Comparison of ENCODE assay signal across 8 cellular contexts in the genomic region with DNA sequence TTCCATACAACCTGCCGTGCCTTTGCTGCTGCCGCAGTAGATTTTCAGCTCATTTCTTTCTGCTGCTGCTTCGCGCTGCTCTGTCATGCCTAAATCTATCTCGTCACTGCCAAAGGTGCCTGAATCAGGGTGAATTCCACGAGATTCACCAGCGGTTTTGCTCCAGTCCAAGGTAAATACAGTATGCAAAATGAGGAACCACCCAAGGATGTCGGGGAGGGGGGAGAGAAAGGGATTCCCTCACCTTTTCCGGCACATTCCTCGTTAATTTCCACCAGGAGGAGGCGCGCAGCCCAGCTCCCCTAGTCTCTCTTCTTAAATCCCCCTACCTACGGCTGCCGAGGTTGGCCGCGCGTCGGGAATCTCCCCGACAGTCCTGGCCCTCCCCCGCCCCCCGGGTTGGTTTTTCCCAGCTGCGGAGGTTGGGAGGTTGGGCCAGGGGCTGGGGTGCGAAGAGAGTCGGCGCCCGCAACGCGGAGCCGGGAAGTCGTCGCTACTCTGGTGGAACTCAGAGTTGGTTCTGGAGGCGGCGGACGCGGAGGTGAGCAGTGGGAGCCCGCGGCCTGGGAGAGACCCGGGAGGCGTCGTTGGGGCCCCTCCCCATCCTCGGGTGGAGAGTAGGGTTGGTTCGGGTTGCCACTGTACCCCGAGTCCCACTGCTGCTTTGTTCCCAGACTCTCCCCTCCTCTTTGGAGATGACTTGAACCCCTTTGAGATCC. TPM values are rescaled to one million over a fixed set of nuclear protein-coding genes. Genes with fewer than 3 reads are reported as not detected.
DNase-seq lines count a peak whose midpoint lies in the region; ATAC-seq and TF ChIP-seq lines count a peak whose summit lies in the region.

A gene with protein sequence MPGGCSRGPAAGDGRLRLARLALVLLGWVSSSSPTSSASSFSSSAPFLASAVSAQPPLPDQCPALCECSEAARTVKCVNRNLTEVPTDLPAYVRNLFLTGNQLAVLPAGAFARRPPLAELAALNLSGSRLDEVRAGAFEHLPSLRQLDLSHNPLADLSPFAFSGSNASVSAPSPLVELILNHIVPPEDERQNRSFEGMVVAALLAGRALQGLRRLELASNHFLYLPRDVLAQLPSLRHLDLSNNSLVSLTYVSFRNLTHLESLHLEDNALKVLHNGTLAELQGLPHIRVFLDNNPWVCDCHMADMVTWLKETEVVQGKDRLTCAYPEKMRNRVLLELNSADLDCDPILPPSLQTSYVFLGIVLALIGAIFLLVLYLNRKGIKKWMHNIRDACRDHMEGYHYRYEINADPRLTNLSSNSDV (plus strand): TSS at position 450 of the 719 bp plus-strand sequence. CDS start 1,145 bp downstream, outside the sequence.

- H3K27ac ChIP-seq in mesodermal cell (ENCODE audit: low read depth, low read length, severe bottlenecking) (peak within 1 kb of the TSS; percentile 83), transverse colon (peak within 1 kb of the TSS; percentile 76 to 82 (median 80))

- 0% methylated on average over 17 to 29 of the region's 43 CpGs for WGBS in mesodermal cell (ENCODE audit: insufficient coverage in 2 of 2), 2 experiments
- 2% methylated on average over 34 of the region's 43 CpGs; no CpG with 5 or more reads in 1 of the 2 donors for WGBS in transverse colon (ENCODE audit: low coverage in 1 of 2), 2 donors

- H3K4me1 Mint-ChIP-seq in activated B cell treated with CpG ODN at 0.5 μM for 24 hours = peaks cover 23% of the 10 kb centered on the region

- DNase-seq in DMS153 (lab: John Stamatoyannopoulos, UW) (peak; percentile 61), Kasumi-1 (lab: John Stamatoyannopoulos, UW) (peak; percentile 59 to 70), activated B cell treated with CpG ODN at 0.5 μM for 24 hours (no peak), epidermal melanocyte (ENCODE audit: insufficient read length, low spot score) (peak; percentile 51), transverse colon (peak; percentile 61)

- no peak within 1 kb of the TSS for H3K27ac Mint-ChIP-seq in activated B cell treated with CpG ODN at 0.5 μM for 24 hours

- no peaks in the 10 kb centered on the region for H3K36me3 Mint-ChIP-seq in activated B cell treated with CpG ODN at 0.5 μM for 24 hours (ENCODE audit: low read depth)

- peaks cover 52% of the 10 kb centered on the region for H3K27me3 ChIP-seq in transverse colon

- H3K9me3 Mint-ChIP-seq in activated B cell treated with CpG ODN at 0.5 μM for 24 hours = no peaks in the 10 kb centered on the region

- H3K4me3 Mint-ChIP-seq in activated B cell treated with CpG ODN at 0.5 μM for 24 hours = peak within 1 kb of the TSS; percentile 70

- ATAC-seq in GM21360 (IDR thresholded peaks at IDR 0.05; ENCODE audit: unreplicated experiment) (peak; percentile 45), activated B cell treated with CpG ODN at 0.5 μM for 24 hours (ENCODE audit: low read depth) (no peak), GM18867 (IDR thresholded peaks at IDR 0.05; ENCODE audit: unreplicated experiment) (no peak)

- H3K36me3 ChIP-seq in mesodermal cell (ENCODE audit: control insufficient read depth, insufficient read depth, low read length) (peaks cover 11% of the 10 kb centered on the region), transverse colon (no peaks in the 10 kb centered on the region)

- H3K4me1 ChIP-seq in mesodermal cell (ENCODE audit: control insufficient read depth, insufficient read depth, low read length, poor library complexity, severe bottlenecking) (peaks cover 3% of the 10 kb centered on the region), transverse colon (peaks cover 0 to 13% (median 7%) of the 10 kb centered on the region in 4 donors)

- POLR2A ChIA-PET in activated B cell treated with CpG ODN at 0.5 μM for 24 hours (lab: Charles Lee) = interaction anchor here (0.6 kb wide), 1 partner anchor 668 kb away, joined by 3 read pairs; no protein-coding TSS in a partner anchor

- intact Hi-C loops in activated B cell treated with CpG ODN at 0.5 μM for 24 hours (cut with micrococcal nuclease) (no loop called here), transverse colon (cut with DNase I; ENCODE audit: low total_unique reads) (no loop called here)

- peaks cover 44% of the 10 kb centered on the region for H3K27me3 Mint-ChIP-seq in activated B cell treated with CpG ODN at 0.5 μM for 24 hours

- TF ChIP-seq EP300 in transverse colon (IDR thresholded peaks at IDR 0.05; ENCODE audit: low read depth) = no peak

- peak within 1 kb of the TSS; percentile 77 for H3K4me3 ChIP-seq in mesodermal cell (ENCODE audit: extremely low read depth, insufficient read depth, low read length, poor library complexity, severe bottlenecking)
- H3K4me3 ChIP-seq in transverse colon = peak within 1 kb of the TSS; percentile 42 to 75 (median 68)

- TF ChIP-seq CTCF in activated B cell treated with CpG ODN at 0.5 μM for 24 hours (IDR thresholded peaks at IDR 0.05) (no peak), transverse colon (IDR thresholded peaks at IDR 0.05) (peak in 2 of 5 experiments; percentile 6 to 19)

- in situ Hi-C loops in transverse colon (cut with MboI; ENCODE audit: low pct_ligation_motif_present in 1 of 4, low pct_unique_long_range_greater_than_20kb in 1 of 4, low sequenced_read_pairs in 3 of 4) = no loop called here

- peak; percentile 49 for TF ChIP-seq POLR2A in transverse colon (IDR thresholded peaks at IDR 0.05)

- CTCF ChIA-PET in activated B cell treated with CpG ODN at 0.5 μM for 24 hours (lab: Charles Lee) = no interaction called here

- H3K9me3 ChIP-seq in mesodermal cell (ENCODE audit: control insufficient read depth, low read length) (no peaks in the 10 kb centered on the region), transverse colon (no peaks in the 10 kb centered on the region)

RNA-seq across cellular contexts. Expression of the gene that starts here (rescaled TPM):
- total RNA-seq in activated B cell treated with CpG ODN at 0.5 μM for 24 hours = not detected in 2 replicates
- 39.7 TPM for polyA plus RNA-seq in mesodermal cell (2013, experiment 1 of 2)
- 35.1 TPM for polyA plus RNA-seq in mesodermal cell (2013, experiment 2 of 2)
- total RNA-seq in transverse colon = 10 to 100 TPM; 13.4 to 23.6 (median 19.3) TPM

Comparison
In these comparisons a context has a peak if more than half of its experiments do, and no peak if none do; other contexts are left out.
1. RNA of the gene that starts here (total RNA-seq): 13.4 to 23.6 TPM in transverse colon; not detected in activated B cell treated with CpG ODN at 0.5 μM for 24 hours; every median in the first group is over 10 times any median in the second.